In genomic region chr3:183487896-183488295, GRCh38 we compare ENCODE assay signal across 17 cellular contexts. TPM values are rescaled to one million over a fixed set of nuclear protein-coding genes. Genes with fewer than 3 reads are reported as not detected.
"Had no signal": no experiment of that assay in that cellular context is flagged by ENCODE, and none has a peak within 500 bp of the region (broad histone marks: within the 10 kb centered on the region; RNA-seq: fewer than 3 reads in every experiment).

No MANE protein-coding gene starts in this region.

- H3K4me3 Mint-ChIP-seq: activated CD8-positive, alpha-beta T cell treated with anti-CD3 and anti-CD28 coated beads, Interleukin-2, amount 10 ng/mL, durations not matched to agents 7 days and 5 days; dendritic cell treated with granulocyte-macrophage colony-stimulating factor and Interleukin-4, amounts not matched to agents 40 ng/mL and 50 ng/mL, for 4 days; effector memory CD8-positive, alpha-beta T cell; neural progenitor cell; stimulated activated naive B cell treated with anti-CD40 and anti-IgM and Interleukin-4, amounts not matched to agents 10 μg/mL and 1 μg/mL and 100 μg/mL, for 72 hours had no signal

- H3K4me1 ChIP-seq: ascending aorta, breast epithelium, gastroesophageal sphincter, pancreas had no signal

- H3K36me3 ChIP-seq: ascending aorta, breast epithelium, gastroesophageal sphincter, neural progenitor cell, pancreas, transverse colon had no signal

- H3K27me3 ChIP-seq: ascending aorta, breast epithelium, gastroesophageal sphincter, heart right ventricle, neural progenitor cell, pancreas, transverse colon had no signal

- H3K9me3 ChIP-seq: ascending aorta, breast epithelium, gastroesophageal sphincter, heart right ventricle, pancreas, transverse colon had no signal

- H3K27ac Mint-ChIP-seq: activated CD8-positive, alpha-beta T cell treated with anti-CD3 and anti-CD28 coated beads, Interleukin-2, amount 10 ng/mL, durations not matched to agents 7 days and 5 days; dendritic cell treated with granulocyte-macrophage colony-stimulating factor and Interleukin-4, amounts not matched to agents 40 ng/mL and 50 ng/mL, for 4 days; effector memory CD8-positive, alpha-beta T cell; neural progenitor cell had no signal

- H3K9ac ChIP-seq: neural progenitor cell had no signal

- H3K9me3 Mint-ChIP-seq: effector memory CD8-positive, alpha-beta T cell; neural progenitor cell; stimulated activated naive B cell treated with anti-CD40 and anti-IgM and Interleukin-4, amounts not matched to agents 10 μg/mL and 1 μg/mL and 100 μg/mL, for 72 hours had no signal

- H3K27me3 Mint-ChIP-seq: dendritic cell treated with granulocyte-macrophage colony-stimulating factor and Interleukin-4, amounts not matched to agents 40 ng/mL and 50 ng/mL, for 4 days; effector memory CD8-positive, alpha-beta T cell; stimulated activated naive B cell treated with anti-CD40 and anti-IgM and Interleukin-4, amounts not matched to agents 10 μg/mL and 1 μg/mL and 100 μg/mL, for 72 hours had no signal

- H3K4me3 ChIP-seq: ascending aorta, breast epithelium, gastroesophageal sphincter, heart right ventricle, neural progenitor cell, pancreas, transverse colon had no signal

- DNase-seq: activated CD4-positive, alpha-beta T cell treated with anti-CD3 and anti-CD28 coated beads for 4 hours; activated CD8-positive, alpha-beta T cell treated with anti-CD3 and anti-CD28 coated beads, Interleukin-2, amount 10 ng/mL, durations not matched to agents 7 days and 5 days; activated naive CD4-positive, alpha-beta T cell treated with Interleukin-2 at 50 U/mL for 16 hours; effector memory CD8-positive, alpha-beta T cell; heart right ventricle; left colon; pancreas; stimulated activated CD4-positive, alpha-beta T cell treated with anti-CD3 and anti-CD28 coated beads, Interleukin-12 subunit alpha, Interleukin-12 subunit beta, amount 100 ng/mL, for 4 hours; stimulated activated CD4-positive, alpha-beta T cell treated with anti-CD3 and anti-CD28 coated beads, Interleukin-2, amount 100 ng/mL, for 24 hours; stimulated activated naive B cell treated with anti-CD40 and anti-IgM and Interleukin-4, amounts not matched to agents 10 μg/mL and 1 μg/mL and 100 μg/mL, for 72 hours; transverse colon had no signal

- H3K27ac ChIP-seq: ascending aorta, breast epithelium, epithelial cell of prostate, gastroesophageal sphincter, heart right ventricle, neural progenitor cell, pancreas, transverse colon had no signal

- H3K36me3 Mint-ChIP-seq: neural progenitor cell had no signal

- ATAC-seq: activated CD8-positive, alpha-beta T cell treated with anti-CD3 and anti-CD28 coated beads, Interleukin-2, amount 10 ng/mL, durations not matched to agents 7 days and 5 days; effector memory CD8-positive, alpha-beta T cell; gastroesophageal sphincter; heart right ventricle; left colon; pancreas; stimulated activated naive B cell treated with anti-CD40 and anti-IgM and Interleukin-4, amounts not matched to agents 10 μg/mL and 1 μg/mL and 100 μg/mL, for 72 hours had no signal

RNA-seq across cellular contexts. Expression of gene MCF2L2, which starts 59.5 kb away (rescaled TPM):
- total RNA-seq: ascending aorta had no signal
